Comparison of ENCODE assay signal across 8 cellular contexts in genomic region chr10:102117391-102118159, GRCh38.
A peak's percentile ranks its signal among the peaks of the same experiment; 100 is the strongest.
DNase-seq lines count a peak whose midpoint lies in the region; ATAC-seq and FAIRE-seq lines count a peak whose summit lies in the region.

No MANE protein-coding gene starts in this region.

- peak overlapping the region; percentile 62 for H3K27ac ChIP-seq in ACC112 (ENCODE audit: low read depth, low read length)

- H3K36me3 ChIP-seq in ACC112 (ENCODE audit: insufficient read depth, low read length), result no peaks in the 10 kb centered on the region

- DNase-seq in GM19239 (ENCODE audit: insufficient read length, low spot score) (no peak), NCI-H510A treated with DMSO at 0.1 percent for 48 hours (lab: John Stamatoyannopoulos, UW) (peak; percentile 91), medulla oblongata (ENCODE audit: extremely low spot score) (peak; percentile 93)
- DNase-seq in activated CD4-positive, alpha-beta T cell treated with anti-CD3 and anti-CD28 coated beads, Interleukin-2, amount 50 U/mL, for 4 hours, result peak; percentile 54 to 56
- peak; percentile 20 for DNase-seq in effector CD8-positive, alpha-beta T cell (lab: John Stamatoyannopoulos, UW)
- DNase-seq in stimulated activated CD4-positive, alpha-beta T cell treated with anti-CD3 and anti-CD28 coated beads, TNF-alpha, amount 100 ng/mL, for 48 hours (ENCODE audit: low read depth in 3 of 3), result peak in 2 of 3 donors; percentile 60 to 64

- H3K79me2 ChIP-seq in ACC112 (ENCODE audit: control insufficient read depth, insufficient read depth, low read length, unreplicated experiment), result peaks cover 66% of the 10 kb centered on the region

- peak; percentile 14 for FAIRE-seq in GM19239 (lab: Jason Lieb, UNC)

- ATAC-seq in GM19463 (IDR thresholded peaks at IDR 0.05; ENCODE audit: unreplicated experiment), result no peak

- no peak overlapping the region for H2AFZ ChIP-seq in ACC112 (ENCODE audit: low read length, unreplicated experiment)

- peak overlapping the region; percentile 97 for H3K4me3 ChIP-seq in ACC112 (ENCODE audit: low read depth, low read length)

- H3K27me3 ChIP-seq in ACC112 (ENCODE audit: insufficient read depth, low read length), result no peaks in the 10 kb centered on the region

- H3K4me1 ChIP-seq in ACC112 (ENCODE audit: control insufficient read depth, insufficient read depth, low read length, unreplicated experiment), result peaks cover 60% of the 10 kb centered on the region
